ENCODE assay signal across 17 cellular contexts in genomic region chr9:110640736-110641135, GRCh38. TPM values are rescaled to one million over a fixed set of nuclear protein-coding genes. Genes with fewer than 3 reads are reported as not detected.
DNase-seq lines count a peak whose midpoint lies in the region; ATAC-seq, FAIRE-seq and TF ChIP-seq lines count a peak whose summit lies in the region.
"Had no signal": no experiment of that assay in that cellular context is flagged by ENCODE, and none has a peak within 500 bp of the region (broad histone marks: within the 10 kb centered on the region; RNA-seq: fewer than 3 reads in every experiment).

No MANE protein-coding gene starts in this region.

- intact Hi-C loops in kidney (cut with DNase I): no loop called here

- H3K9me3 ChIP-seq in SK-N-MC (ENCODE audit: low read depth, low read length) (peaks cover 4% of the 10 kb centered on the region; the same call in 1 of the 2 replicates), kidney (ENCODE audit: control insufficient read depth in 1 of 2, low read length in 2 of 2) (peaks cover 0 to under 1% of the 10 kb centered on the region in 2 donors)
- H3K9me3 ChIP-seq: BE2C had no signal

- TF ChIP-seq CTCF in kidney (IDR thresholded peaks at IDR 0.05; ENCODE audit: borderline replicate concordance, extremely low read depth, insufficient read depth): no peak

- no peak overlapping the region for H3K4me2 ChIP-seq in mesendoderm (ENCODE audit: low read length)

- H2AK5ac ChIP-seq in mesendoderm (ENCODE audit: low read length): no peak overlapping the region

- H3K9ac ChIP-seq in SK-N-MC (ENCODE audit: insufficient read length) (no peak overlapping the region), mesendoderm (ENCODE audit: low read length) (no peak overlapping the region), kidney (ENCODE audit: low read length in 2 of 2) (no peak overlapping the region)

- H2BK5ac ChIP-seq in mesendoderm (ENCODE audit: low read length): no peak overlapping the region

- no peak overlapping the region for H3K23ac ChIP-seq in mesendoderm (ENCODE audit: low read length)

- no peaks in the 10 kb centered on the region for H3K36me3 ChIP-seq in SK-N-MC (ENCODE audit: insufficient read depth, low read length)
- no peaks in the 10 kb centered on the region for H3K36me3 ChIP-seq in mesendoderm (ENCODE audit: control insufficient read depth, insufficient read depth, low read length)
- no peaks in the 10 kb centered on the region for H3K36me3 ChIP-seq in kidney (ENCODE audit: control insufficient read depth in 1 of 2, insufficient read depth in 2 of 2, low read length in 2 of 2)
- H3K36me3 ChIP-seq: BE2C, heart left ventricle had no signal

- H3K79me2 ChIP-seq in mesendoderm (ENCODE audit: control insufficient read depth, insufficient read depth, low read length): no peaks in the 10 kb centered on the region

- ATAC-seq in HG03571 (IDR thresholded peaks at IDR 0.05; ENCODE audit: unreplicated experiment) (no peak), HG02588 (IDR thresholded peaks at IDR 0.05; ENCODE audit: unreplicated experiment) (no peak)
- ATAC-seq: heart left ventricle, WTC11 had no signal

- H3K27ac ChIP-seq in SK-N-MC (peak overlapping the region; percentile 82), mesendoderm (ENCODE audit: low read depth, low read length) (no peak overlapping the region), kidney (ENCODE audit: low read depth in 2 of 2, low read length in 2 of 2) (no peak overlapping the region)
- H3K27ac ChIP-seq: heart left ventricle had no signal

- H3K4ac ChIP-seq in mesendoderm (ENCODE audit: low read depth, low read length): no peak overlapping the region

- no peak for FAIRE-seq in kidney (lab: Jason Lieb, UNC)
- FAIRE-seq: D721Med, islet of Langerhans had no signal

- H3K27me3 ChIP-seq in mesendoderm (ENCODE audit: insufficient read depth, low read length, poor library complexity): no peaks in the 10 kb centered on the region
- H3K27me3 ChIP-seq: BE2C, heart left ventricle had no signal

- H4K5ac ChIP-seq in mesendoderm (ENCODE audit: low read length): no peak overlapping the region

- H3K18ac ChIP-seq in mesendoderm (ENCODE audit: low read length): no peak overlapping the region

- no peak overlapping the region for H3K56ac ChIP-seq in mesendoderm (ENCODE audit: low read length)

- H4K8ac ChIP-seq in mesendoderm (ENCODE audit: low read depth, low read length): no peak overlapping the region

- H3K4me1 ChIP-seq in mesendoderm (ENCODE audit: control insufficient read depth, low read depth, low read length) (no peaks in the 10 kb centered on the region), kidney (ENCODE audit: control insufficient read depth in 1 of 2, insufficient read depth in 1 of 2, low read depth in 1 of 2, low read length in 2 of 2) (no peaks in the 10 kb centered on the region)
- H3K4me1 ChIP-seq: BE2C, heart left ventricle had no signal

- DNase-seq in Daoy (ENCODE audit: low read depth) (peak; percentile 29), SK-N-MC (ENCODE audit: low read depth, low spot score) (no peak), mesendoderm (peak; percentile 8), NCI-H526 treated with DMSO at 0.1 percent for 48 hours (lab: John Stamatoyannopoulos, UW) (no peak), kidney (no peak)
- DNase-seq in Jurkat, Clone E6-1 (ENCODE audit: low read depth, low spot score): peak; percentile 9
- DNase-seq: BE2C, dermis blood vessel endothelial cell, heart left ventricle, nephron progenitor cell had no signal

- H3K79me1 ChIP-seq in mesendoderm (ENCODE audit: low read length): no peaks in the 10 kb centered on the region

- no peak overlapping the region for H2BK120ac ChIP-seq in mesendoderm (ENCODE audit: low read depth, low read length)

- no peak overlapping the region for H2BK15ac ChIP-seq in mesendoderm (replicated peaks; ENCODE audit: low read depth)

- H3K4me3 ChIP-seq in Jurkat, Clone E6-1 (ENCODE audit: low read length): no peak overlapping the region
- no peak overlapping the region for H3K4me3 ChIP-seq in SK-N-MC
- no peak overlapping the region for H3K4me3 ChIP-seq in mesendoderm (ENCODE audit: low read length)
- H3K4me3 ChIP-seq in kidney (ENCODE audit: low read length in 2 of 2): no peak overlapping the region
- H3K4me3 ChIP-seq: heart left ventricle had no signal

RNA-seq across cellular contexts. Expression of gene MUSK, which starts 27.9 kb away (rescaled TPM):
- not detected in 2 replicates for total RNA-seq in Daoy (2014; rRNA removed; shearing (Covaris generic))
- not detected for polyA plus RNA-seq in Jurkat, Clone E6-1 (2012; ENCODE audit: insufficient read depth, insufficient read length)
- not detected for polyA plus RNA-seq in mesendoderm (2013, experiment 1 of 2)
- not detected for polyA plus RNA-seq in mesendoderm (2013, experiment 2 of 2)
- 0.31 TPM for total RNA-seq in kidney
- not detected for polyA plus RNA-seq in kidney (ENCODE audit: insufficient read depth, low read depth, low replicate concordance)
- total RNA-seq: activated CD8-positive, alpha-beta memory T cell treated with anti-CD3 and anti-CD28 coated beads for 36 hours; dermis blood vessel endothelial cell; NCI-H460; WTC11 had no signal

Comparison
In these comparisons a context has a peak if more than half of its experiments do, and no peak if none do; other contexts are left out.
1. DNase-seq: peak in Daoy (single experiment), Jurkat, Clone E6-1 (single experiment) and mesendoderm (single experiment); none in SK-N-MC (single experiment), NCI-H526 treated with DMSO at 0.1 percent for 48 hours (single experiment) and kidney (single experiment).